11 cellular contexts compared by ENCODE assay signal in the genomic region with DNA sequence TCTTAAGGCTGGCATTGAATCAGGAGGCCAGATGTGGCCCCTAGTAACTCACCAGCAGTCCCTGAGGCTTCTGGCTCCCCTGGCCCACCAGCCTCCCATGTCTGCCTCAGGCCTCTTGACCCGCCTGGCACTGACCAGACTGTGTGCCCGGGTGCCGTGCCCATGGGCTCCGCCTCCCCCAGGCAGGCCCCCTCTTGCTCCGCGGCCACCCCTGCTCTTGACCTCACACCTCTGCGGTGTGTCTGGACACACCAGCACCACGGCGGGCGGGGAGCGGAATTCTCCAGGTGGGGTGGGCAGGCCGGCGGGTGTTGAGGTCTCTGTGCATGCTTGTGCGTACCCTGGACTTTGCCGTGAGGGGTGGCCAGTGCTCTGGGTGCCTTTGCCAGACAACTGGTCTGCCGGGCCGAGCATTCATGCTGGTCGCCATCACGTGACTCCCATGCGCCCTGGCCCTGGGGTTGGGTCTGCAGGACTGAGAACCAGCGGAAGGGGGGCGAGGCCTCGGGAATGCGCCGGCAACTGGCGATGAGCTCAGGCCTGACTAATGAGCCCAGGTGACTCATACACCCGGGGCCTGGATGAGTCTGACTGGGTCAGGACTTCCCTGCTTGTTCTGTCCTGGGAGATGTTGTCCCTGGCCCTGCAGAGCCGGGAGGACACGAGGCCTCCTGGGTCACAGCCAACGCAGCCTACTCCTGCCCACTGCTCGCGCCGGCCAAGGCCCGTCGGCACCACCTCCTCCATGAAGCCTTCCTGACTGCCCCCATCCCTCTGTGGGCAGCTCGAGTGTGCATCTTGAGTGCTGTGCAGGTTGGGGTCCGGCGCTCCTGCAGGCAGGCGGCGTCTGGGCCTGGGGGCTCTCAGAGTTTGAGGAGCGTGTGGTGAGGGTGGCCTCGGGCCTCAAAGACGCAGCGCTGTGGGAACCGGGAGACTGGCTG. TPM values are rescaled to one million over a fixed set of nuclear protein-coding genes. Genes with fewer than 3 reads are reported as not detected.
DNase-seq lines count a peak whose midpoint lies in the region; ATAC-seq and TF ChIP-seq lines count a peak whose summit lies in the region.
"Had no signal": no experiment of that assay in that cellular context is flagged by ENCODE, and none has a peak within 500 bp of the region (broad histone marks: within the 10 kb centered on the region; RNA-seq: fewer than 3 reads in every experiment).

No MANE protein-coding gene starts in this region.

- POLR2A ChIA-PET in activated CD4-positive, alpha-beta T cell treated with anti-CD3 and anti-CD28 coated beads, Interleukin-2, amount 10 ng/mL, durations not matched to agents 7 days and 5 days (lab: Charles Lee): no interaction called here

- intact Hi-C loops in spleen (cut with DNase I; ENCODE audit: low total_unique reads): no loop called here

- no peaks in the 10 kb centered on the region for H3K9me3 ChIP-seq in spleen

- TF ChIP-seq CTCF in spleen (IDR thresholded peaks at IDR 0.05 in 8 of 11, conservative IDR thresholded peaks at IDR 0.05 in 3 of 11): no peak

- no peaks in the 10 kb centered on the region for H3K4me1 Mint-ChIP-seq in activated CD4-positive, alpha-beta T cell treated with anti-CD3 and anti-CD28 coated beads, Interleukin-2, amount 10 ng/mL, durations not matched to agents 7 days and 5 days

- H3K4me3 ChIP-seq in spleen: no peak overlapping the region

- H3K27me3 Mint-ChIP-seq in activated CD4-positive, alpha-beta T cell treated with anti-CD3 and anti-CD28 coated beads, Interleukin-2, amount 10 ng/mL, durations not matched to agents 7 days and 5 days: no peaks in the 10 kb centered on the region

- no peaks in the 10 kb centered on the region for H3K9me3 Mint-ChIP-seq in activated CD4-positive, alpha-beta T cell treated with anti-CD3 and anti-CD28 coated beads, Interleukin-2, amount 10 ng/mL, durations not matched to agents 7 days and 5 days
- H3K9me3 Mint-ChIP-seq: dendritic cell treated with granulocyte-macrophage colony-stimulating factor and Interleukin-4, amounts not matched to agents 40 ng/mL and 50 ng/mL, for 4 days; T-helper 1 cell treated with Interleukin-12 subunit alpha and Interleukin-12 subunit beta and Interleukin-4 antibody, amounts not matched to agents 30 μg/mL and 1 μg/mL, for 36 hours had no signal

- no peak for ATAC-seq in HG02571 (IDR thresholded peaks at IDR 0.05; ENCODE audit: unreplicated experiment)

- CTCF ChIA-PET in activated CD4-positive, alpha-beta T cell treated with anti-CD3 and anti-CD28 coated beads, Interleukin-2, amount 10 ng/mL, durations not matched to agents 7 days and 5 days (lab: Charles Lee): no interaction called here

- no peaks in the 10 kb centered on the region for H3K36me3 ChIP-seq in spleen

- DNase-seq in COLO829 (ENCODE audit: low spot score) (peak; percentile 91), RPMI7951 (ENCODE audit: low read depth) (peak; percentile 98), fibroblast of peridontal ligament (ENCODE audit: extremely low read depth) (peak; percentile 73), non-pigmented ciliary epithelial cell (ENCODE audit: low read depth) (peak; percentile 83), COR-L47 (lab: John Stamatoyannopoulos, UW) (no peak), spleen (no peak)
- no peak for DNase-seq in activated CD4-positive, alpha-beta T cell treated with anti-CD3 and anti-CD28 coated beads, Interleukin-2, amount 10 ng/mL, durations not matched to agents 7 days and 5 days
- DNase-seq: stimulated activated CD4-positive, alpha-beta T cell treated with anti-CD3 and anti-CD28 coated beads, Interleukin-4, amount 100 ng/mL, for 4 hours had no signal

- peaks cover 0 to 24% (median 9%) of the 10 kb centered on the region in 6 donors for H3K4me1 ChIP-seq in spleen

- H3K27ac ChIP-seq in spleen: no peak overlapping the region

- peaks cover 0 to 10% (median 0%) of the 10 kb centered on the region in 7 donors for H3K27me3 ChIP-seq in spleen (replicated peaks in 1 of 7)

- no peak for TF ChIP-seq POLR2A in spleen (IDR thresholded peaks at IDR 0.05)

- no peaks in the 10 kb centered on the region for H3K36me3 Mint-ChIP-seq in activated CD4-positive, alpha-beta T cell treated with anti-CD3 and anti-CD28 coated beads, Interleukin-2, amount 10 ng/mL, durations not matched to agents 7 days and 5 days (ENCODE audit: low read depth)

- no peak overlapping the region for H3K4me3 Mint-ChIP-seq in activated CD4-positive, alpha-beta T cell treated with anti-CD3 and anti-CD28 coated beads, Interleukin-2, amount 10 ng/mL, durations not matched to agents 7 days and 5 days
- H3K4me3 Mint-ChIP-seq: dendritic cell treated with granulocyte-macrophage colony-stimulating factor and Interleukin-4, amounts not matched to agents 40 ng/mL and 50 ng/mL, for 4 days; T-helper 1 cell treated with Interleukin-12 subunit alpha and Interleukin-12 subunit beta and Interleukin-4 antibody, amounts not matched to agents 30 μg/mL and 1 μg/mL, for 36 hours had no signal

- no peak overlapping the region for H3K27ac Mint-ChIP-seq in activated CD4-positive, alpha-beta T cell treated with anti-CD3 and anti-CD28 coated beads, Interleukin-2, amount 10 ng/mL, durations not matched to agents 7 days and 5 days
- H3K27ac Mint-ChIP-seq: dendritic cell treated with granulocyte-macrophage colony-stimulating factor and Interleukin-4, amounts not matched to agents 40 ng/mL and 50 ng/mL, for 4 days; T-helper 1 cell treated with Interleukin-12 subunit alpha and Interleukin-12 subunit beta and Interleukin-4 antibody, amounts not matched to agents 30 μg/mL and 1 μg/mL, for 36 hours had no signal

- WGBS in spleen, 5 donors: 75 to 91% (median 88%) methylated on average over 24 to 45 of the region's 45 CpGs

RNA-seq across cellular contexts. Expression of gene COL18A1, which starts 22.6 kb away (rescaled TPM):
- 72.3 and 126 TPM in 2 replicates for total RNA-seq in RPMI7951 (2014; rRNA removed; shearing (Covaris generic))
- total RNA-seq in activated CD4-positive, alpha-beta T cell treated with anti-CD3 and anti-CD28 coated beads, Interleukin-2, amount 10 ng/mL, durations not matched to agents 7 days and 5 days: 1 to 10 TPM; 2.8 to 3.1 TPM
- total RNA-seq in spleen: 100 to 1,000 TPM in 3 of 7 donors, 10 to 100 TPM in 4; 71.8 to 208 (median 99.6) TPM
- polyA plus RNA-seq in spleen: 10 to 100 TPM; 35.0 to 66.9 (median 60.0) TPM

Comparison
In these comparisons a context has a peak if more than half of its experiments do, and no peak if none do; other contexts are left out.
1. DNase-seq: peak in COLO829 (single experiment), RPMI7951 (single experiment), fibroblast of peridontal ligament (single experiment) and non-pigmented ciliary epithelial cell (single experiment); none in activated CD4-positive, alpha-beta T cell treated with anti-CD3 and anti-CD28 coated beads, Interleukin-2, amount 10 ng/mL, durations not matched to agents 7 days and 5 days (single experiment), COR-L47 (single experiment) and spleen (single experiment).
2. RNA of gene COL18A1, which starts 22.6 kb away (total RNA-seq): 71.8 to 208 TPM in spleen and 72.3 to 126 TPM in RPMI7951; 2.8 to 3.1 TPM in activated CD4-positive, alpha-beta T cell treated with anti-CD3 and anti-CD28 coated beads, Interleukin-2, amount 10 ng/mL, durations not matched to agents 7 days and 5 days; every median in the first group is over 10 times any median in the second.